In the genomic region with DNA sequence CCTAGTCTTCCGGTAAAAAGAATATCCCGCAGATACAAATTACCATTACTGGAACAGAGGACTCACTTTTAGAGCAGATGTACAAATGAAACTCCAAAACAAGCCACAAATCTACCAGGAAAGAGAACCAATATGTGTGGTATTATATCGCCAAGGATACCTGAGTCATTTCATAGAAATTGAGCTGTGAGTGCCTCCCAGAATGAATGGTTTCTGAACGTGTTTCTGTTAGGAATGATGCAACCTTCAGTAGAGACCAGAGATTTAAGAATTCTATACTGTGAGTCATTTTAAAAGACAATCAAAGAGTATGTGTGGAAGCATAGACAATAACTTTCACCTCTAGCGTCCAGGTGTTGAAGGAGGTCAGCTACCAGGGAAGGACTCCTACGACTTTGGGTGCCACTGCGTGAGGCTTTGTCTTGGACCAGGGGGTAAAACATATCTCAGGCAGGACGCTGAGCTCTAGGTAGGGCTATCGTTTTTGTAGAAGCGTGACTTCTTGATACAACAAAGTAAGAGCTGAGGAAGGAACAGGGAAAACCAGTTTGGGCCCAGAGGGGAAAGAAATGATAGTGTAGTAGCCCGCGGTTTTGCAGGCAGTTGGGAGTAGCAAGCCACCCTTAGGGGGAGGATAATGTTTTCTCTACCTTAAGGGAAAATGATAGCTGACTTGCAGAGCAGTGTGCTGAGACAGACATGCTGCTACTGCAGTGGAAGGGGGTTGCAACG, we compare ENCODE assay signal across 13 cellular contexts.
A peak's percentile ranks its signal among the peaks of the same experiment; 100 is the strongest.
DNase-seq lines count a peak whose midpoint lies in the region; ATAC-seq, FAIRE-seq and TF ChIP-seq lines count a peak whose summit lies in the region.
"Had no signal": no experiment of that assay in that cellular context is flagged by ENCODE, and none has a peak within 500 bp of the region (broad histone marks: within the 10 kb centered on the region; RNA-seq: fewer than 3 reads in every experiment).

No MANE protein-coding gene starts in this region.

- no peak overlapping the region for H3K4me3 Mint-ChIP-seq in chondrocyte (ENCODE audit: unreplicated experiment)
- H3K4me3 Mint-ChIP-seq: memory B cell; stimulated activated naive B cell treated with anti-CD40 and anti-IgM and Interleukin-4, amounts not matched to agents 10 μg/mL and 1 μg/mL and 100 μg/mL, for 72 hours had no signal

- H3K4me1 Mint-ChIP-seq in chondrocyte (ENCODE audit: low read depth) = peaks cover 14% of the 10 kb centered on the region
- H3K4me1 Mint-ChIP-seq: stimulated activated naive B cell treated with anti-CD40 and anti-IgM and Interleukin-4, amounts not matched to agents 10 μg/mL and 1 μg/mL and 100 μg/mL, for 72 hours had no signal

- H3K27me3 Mint-ChIP-seq in chondrocyte (ENCODE audit: low read depth) = peaks cover 17% of the 10 kb centered on the region
- H3K27me3 Mint-ChIP-seq: memory B cell; stimulated activated naive B cell treated with anti-CD40 and anti-IgM and Interleukin-4, amounts not matched to agents 10 μg/mL and 1 μg/mL and 100 μg/mL, for 72 hours had no signal

- H3K4me3 ChIP-seq in bronchial epithelial cell (ENCODE audit: low read depth, low read length) (no peak overlapping the region), skeletal muscle tissue (ENCODE audit: low read length in 3 of 3) (no peak overlapping the region)
- H3K4me3 ChIP-seq: right lobe of liver had no signal

- TF ChIP-seq CTCF in bronchial epithelial cell (IDR thresholded peaks at IDR 0.05; ENCODE audit: insufficient read depth, low read length, severe bottlenecking) = no peak
- TF ChIP-seq CTCF in chondrocyte (IDR thresholded peaks at IDR 0.05) = no peak

- H3K27me3 ChIP-seq in bronchial epithelial cell (ENCODE audit: control insufficient read depth, insufficient read depth, low read length) (no peaks in the 10 kb centered on the region), skeletal muscle tissue (ENCODE audit: control insufficient read depth in 3 of 3, insufficient read depth in 3 of 3, low read length in 3 of 3) (no peaks in the 10 kb centered on the region)
- H3K27me3 ChIP-seq: right lobe of liver had no signal

- no peak overlapping the region for H3K9ac ChIP-seq in skeletal muscle tissue (ENCODE audit: low read depth in 1 of 3, low read length in 3 of 3)

- H3K36me3 Mint-ChIP-seq in chondrocyte (ENCODE audit: low read depth) = no peaks in the 10 kb centered on the region
- H3K36me3 Mint-ChIP-seq: memory B cell; stimulated activated naive B cell treated with anti-CD40 and anti-IgM and Interleukin-4, amounts not matched to agents 10 μg/mL and 1 μg/mL and 100 μg/mL, for 72 hours had no signal

- FAIRE-seq in bronchial epithelial cell (lab: Jason Lieb, UNC) = peak; percentile 58

- H3K27ac ChIP-seq in skeletal muscle tissue (ENCODE audit: low read depth, low read length) (peak overlapping the region; percentile 32), substantia nigra (ENCODE audit: low read depth, low read length, poor library complexity, severe bottlenecking) (no peak overlapping the region)
- H3K27ac ChIP-seq: right lobe of liver had no signal

- H3K27ac Mint-ChIP-seq in chondrocyte (ENCODE audit: unreplicated experiment) = no peak overlapping the region
- H3K27ac Mint-ChIP-seq: memory B cell; stimulated activated naive B cell treated with anti-CD40 and anti-IgM and Interleukin-4, amounts not matched to agents 10 μg/mL and 1 μg/mL and 100 μg/mL, for 72 hours had no signal

- DNase-seq in HT-29 (ENCODE audit: low spot score) (peak; percentile 34), bronchial epithelial cell (ENCODE audit: low read depth) (peak; percentile 98), substantia nigra (lab: John Stamatoyannopoulos, UW) (no peak), chondrocyte (ENCODE audit: low spot score) (no peak), NCI-H2081 treated with DMSO at 0.1 percent for 48 hours (lab: John Stamatoyannopoulos, UW) (no peak)
- DNase-seq: activated naive CD4-positive, alpha-beta T cell treated with Interleukin-2 at 50 U/mL for 16 hours; NCI-H2171 treated with DMSO at 0.1 percent for 48 hours; right lobe of liver; stimulated activated naive B cell treated with anti-CD40 and anti-IgM and Interleukin-4, amounts not matched to agents 10 μg/mL and 1 μg/mL and 100 μg/mL, for 72 hours had no signal

- no peaks in the 10 kb centered on the region for H3K9me3 ChIP-seq in skeletal muscle tissue (ENCODE audit: control insufficient read depth in 3 of 3, low read length in 3 of 3)
- H3K9me3 ChIP-seq: right lobe of liver had no signal

- peaks cover 9 to 24% (median 9%) of the 10 kb centered on the region in 3 donors for H3K4me1 ChIP-seq in skeletal muscle tissue (ENCODE audit: control insufficient read depth in 3 of 3, insufficient read depth in 3 of 3, low read length in 3 of 3)
- H3K4me1 ChIP-seq: right lobe of liver had no signal

- peak; percentile 59 for ATAC-seq in GM21515 (IDR thresholded peaks at IDR 0.05; ENCODE audit: unreplicated experiment)
- no peak for ATAC-seq in GM21526 (IDR thresholded peaks at IDR 0.05; ENCODE audit: low FRiP score, unreplicated experiment)
- ATAC-seq: right lobe of liver; stimulated activated naive B cell treated with anti-CD40 and anti-IgM and Interleukin-4, amounts not matched to agents 10 μg/mL and 1 μg/mL and 100 μg/mL, for 72 hours had no signal

- H3K9me3 Mint-ChIP-seq in chondrocyte (ENCODE audit: low read depth) = no peaks in the 10 kb centered on the region
- H3K9me3 Mint-ChIP-seq: stimulated activated naive B cell treated with anti-CD40 and anti-IgM and Interleukin-4, amounts not matched to agents 10 μg/mL and 1 μg/mL and 100 μg/mL, for 72 hours had no signal

- peaks cover 8% of the 10 kb centered on the region for H3K36me3 ChIP-seq in bronchial epithelial cell (ENCODE audit: control insufficient read depth, insufficient read depth, low read length)
- H3K36me3 ChIP-seq in skeletal muscle tissue (ENCODE audit: control insufficient read depth in 3 of 3, insufficient read depth in 3 of 3, low read length in 3 of 3) = peaks cover 0 to 3% (median 0%) of the 10 kb centered on the region in 3 donors
- H3K36me3 ChIP-seq: right lobe of liver had no signal

Comparison
In these comparisons a context has a peak if more than half of its experiments do, and no peak if none do; other contexts are left out.
1. DNase-seq: peak in HT-29 (single experiment) and bronchial epithelial cell (single experiment); none in substantia nigra (0 of 49), chondrocyte (single experiment) and NCI-H2081 treated with DMSO at 0.1 percent for 48 hours (single experiment).